In genomic region chr2:59933948-59934347, GRCh38 we compare ENCODE assay signal across 4 cellular contexts.
"Had no signal": no experiment of that assay in that cellular context is flagged by ENCODE, and none has a peak within 500 bp of the region (broad histone marks: within the 10 kb centered on the region; RNA-seq: fewer than 3 reads in every experiment).

No MANE protein-coding gene starts in this region.

- H3K9ac ChIP-seq: KMS-11 had no signal

- H3K4me2 ChIP-seq: KMS-11 had no signal

- H3K4me3 ChIP-seq: K562 had no signal

- ATAC-seq: HepG2, K562 had no signal

- H3K27ac ChIP-seq: HL-60, KMS-11 had no signal
